Comparison of ENCODE assay signal across 17 cellular contexts in genomic region chr17:8865811-8866210, GRCh38. TPM values are rescaled to one million over a fixed set of nuclear protein-coding genes. Genes with fewer than 3 reads are reported as not detected.
"Had no signal": no experiment of that assay in that cellular context is flagged by ENCODE, and none has a peak within 500 bp of the region (broad histone marks: within the 10 kb centered on the region; RNA-seq: fewer than 3 reads in every experiment).

No MANE protein-coding gene starts in this region.

- H3K27ac ChIP-seq: dorsolateral prefrontal cortex, esophagus muscularis mucosa, left lung, ovary, thoracic aorta had no signal

- H3K36me3 Mint-ChIP-seq: activated naive CD4-positive, alpha-beta T cell treated with anti-CD3 and anti-CD28 coated beads, Interleukin-2, amount 50 U/mL, for 72 hours had no signal

- H3K4me3 ChIP-seq: esophagus muscularis mucosa, ovary, thoracic aorta had no signal

- H3K27me3 Mint-ChIP-seq: stimulated activated naive CD8-positive, alpha-beta T cell treated with anti-CD3 and anti-CD28 coated beads, Interleukin-15, amount 100 ng/mL, for 72 hours had no signal

- H3K9me3 Mint-ChIP-seq: activated naive CD4-positive, alpha-beta T cell treated with anti-CD3 and anti-CD28 coated beads, Interleukin-2, amount 50 U/mL, for 72 hours; stimulated activated naive CD8-positive, alpha-beta T cell treated with anti-CD3 and anti-CD28 coated beads, Interleukin-15, amount 100 ng/mL, for 72 hours; T-helper 1 cell treated with Interleukin-12 subunit alpha and Interleukin-12 subunit beta and Interleukin-4 antibody, amounts not matched to agents 30 μg/mL and 1 μg/mL, for 36 hours had no signal

- DNase-seq: activated effector memory CD4-positive, alpha-beta T cell treated with Interleukin-2 at 50 U/mL for 16 hours; activated T-cell treated with anti-CD3 and anti-CD28 coated beads, Interleukin-2, amount 50 U/mL, for 1 hour; dorsolateral prefrontal cortex; foreskin fibroblast; left lung; mesenchymal stem cell; ovary; stimulated activated CD4-positive, alpha-beta T cell treated with anti-CD3 and anti-CD28 coated beads, Interleukin-15, amount 100 ng/mL, for 24 hours; stimulated activated CD4-positive, alpha-beta T cell treated with anti-CD3 and anti-CD28 coated beads, Interleukin-4, amount 100 ng/mL, for 24 hours; stimulated activated naive CD8-positive, alpha-beta T cell treated with anti-CD3 and anti-CD28 coated beads, Interleukin-15, amount 100 ng/mL, for 72 hours had no signal

- H3K4me3 Mint-ChIP-seq: stimulated activated naive CD8-positive, alpha-beta T cell treated with anti-CD3 and anti-CD28 coated beads, Interleukin-15, amount 100 ng/mL, for 72 hours had no signal

- ATAC-seq: activated CD4-positive, CD25-positive, alpha-beta regulatory T cell treated with anti-CD3 and anti-CD28 coated beads, Interleukin-2, amount 50 U/mL, for 24 hours; activated naive CD4-positive, alpha-beta T cell treated with anti-CD3 and anti-CD28 coated beads, Interleukin-2, amount 50 U/mL, for 72 hours; left lung; SK-N-SH treated with all-trans-retinoic acid at 6 μM for 48 hours; stimulated activated naive CD8-positive, alpha-beta T cell treated with anti-CD3 and anti-CD28 coated beads, Interleukin-15, amount 100 ng/mL, for 72 hours had no signal

- H3K36me3 ChIP-seq: esophagus muscularis mucosa, left lung, ovary, thoracic aorta had no signal

- H3K4me1 ChIP-seq: esophagus muscularis mucosa had no signal

- H3K27me3 ChIP-seq: ovary had no signal

- H3K9me3 ChIP-seq: esophagus muscularis mucosa, left lung, ovary, thoracic aorta had no signal

- H3K27ac Mint-ChIP-seq: activated naive CD4-positive, alpha-beta T cell treated with anti-CD3 and anti-CD28 coated beads, Interleukin-2, amount 50 U/mL, for 72 hours; stimulated activated naive CD8-positive, alpha-beta T cell treated with anti-CD3 and anti-CD28 coated beads, Interleukin-15, amount 100 ng/mL, for 72 hours; T-helper 1 cell treated with Interleukin-12 subunit alpha and Interleukin-12 subunit beta and Interleukin-4 antibody, amounts not matched to agents 30 μg/mL and 1 μg/mL, for 36 hours had no signal

RNA-seq across cellular contexts. Expression of gene PIK3R6, which starts 1.7 kb away (rescaled TPM):
- polyA plus RNA-seq: neural cell had no signal
